Comparison of ENCODE assay signal across 1 cellular context in the genomic region with DNA sequence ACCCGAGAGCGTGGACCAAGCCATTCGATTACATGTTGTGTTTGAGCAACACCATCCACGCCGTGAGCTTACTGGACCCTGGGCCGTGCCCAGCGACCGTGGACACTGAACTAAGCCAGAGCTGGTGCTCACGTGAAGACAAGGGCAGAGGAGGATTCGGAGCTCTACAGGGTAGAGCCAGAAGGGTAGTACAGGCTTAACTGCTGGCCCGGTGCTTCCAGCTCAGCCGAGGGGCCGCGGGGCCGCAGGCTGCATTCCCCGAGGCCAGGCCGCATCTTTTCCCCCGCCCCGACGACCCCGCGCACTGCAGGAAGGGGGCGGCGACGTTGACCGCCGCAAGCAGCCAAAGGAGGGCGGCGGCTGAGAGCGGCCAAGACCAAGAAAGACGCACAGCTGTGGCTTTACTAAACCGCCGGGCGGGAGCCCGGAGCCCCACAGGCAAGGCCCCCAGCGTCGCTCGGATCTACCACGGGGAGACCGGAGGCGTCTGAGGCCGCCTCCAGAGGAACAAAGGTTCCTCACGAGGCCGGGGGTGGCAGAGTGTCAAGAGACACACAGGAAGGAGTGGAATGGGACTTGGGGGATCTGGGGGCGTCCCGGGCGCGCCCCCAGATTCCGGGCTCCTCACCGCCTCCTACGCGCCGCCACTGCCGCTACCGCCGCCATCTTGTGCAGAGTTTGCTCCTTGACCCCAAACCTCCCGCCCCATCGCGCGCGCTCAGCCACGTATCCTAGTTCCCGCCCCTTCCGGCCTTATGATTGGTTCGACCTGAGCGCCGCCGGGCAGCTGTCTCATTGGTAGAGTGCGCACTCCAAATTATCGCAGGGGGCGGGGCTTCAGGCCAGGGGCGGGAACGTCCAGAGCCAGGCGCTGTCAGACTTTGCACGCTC.
TF ChIP-seq lines count a peak whose summit lies in the region.

A gene (minus strand): TSS at position 680 of the 891 bp plus-strand sequence. CDS start 14 bp downstream, at position 666.

TF ChIP-seq in GM12878, 131 proteins besides CTCF, POLR2A, EP300 and RAD21 (continued from another document):
- TF ChIP-seq, protein P1, sequence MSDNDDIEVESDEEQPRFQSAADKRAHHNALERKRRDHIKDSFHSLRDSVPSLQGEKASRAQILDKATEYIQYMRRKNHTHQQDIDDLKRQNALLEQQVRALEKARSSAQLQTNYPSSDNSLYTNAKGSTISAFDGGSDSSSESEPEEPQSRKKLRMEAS (IDR thresholded peaks at IDR 0.05; ENCODE audit: low read depth, low read length): peak; percentile 53; the same call in 1 of the 2 replicates
- TF ChIP-seq ETV6 (conservative IDR thresholded peaks at IDR 0.05 in 1 of 2, IDR thresholded peaks at IDR 0.05 in 1 of 2; ENCODE audit: borderline replicate concordance in 1 of 2, low read depth in 1 of 2) (no peak), JUND (IDR thresholded peaks at IDR 0.05; ENCODE audit: low read depth, low read length) (no peak), MYC (IDR thresholded peaks at IDR 0.05; ENCODE audit: insufficient read depth, insufficient read length, insufficient replicate concordance, low read length, severe bottlenecking) (no peak), TCF3 (IDR thresholded peaks at IDR 0.05; ENCODE audit: borderline replicate concordance, insufficient read depth, low read depth, low read length) (no peak), SREBF2 (IDR thresholded peaks at IDR 0.05; ENCODE audit: low read length) (no peak), PML (IDR thresholded peaks at IDR 0.05; ENCODE audit: low read length) (peak; percentile 81; the same call in 1 of the 2 replicates), YBX1 (IDR thresholded peaks at IDR 0.05) (no peak), IKZF1 (conservative IDR thresholded peaks at IDR 0.05) (peak; percentile 70), BMI1 (IDR thresholded peaks at IDR 0.05; ENCODE audit: borderline replicate concordance) (no peak), LARP7 (IDR thresholded peaks at IDR 0.05) (peak; percentile 82), CBFB (IDR thresholded peaks at IDR 0.05; ENCODE audit: low read depth) (peak; percentile 63), EZH2 (IDR thresholded peaks at IDR 0.05; ENCODE audit: borderline replicate concordance, control insufficient read depth, low read depth, low read length) (no peak), POU2F2 (IDR thresholded peaks at IDR 0.05; ENCODE audit: borderline replicate concordance, low read depth, low read length) (peak; percentile 79; the same call in 2 of the 3 replicates), ATF7 (IDR thresholded peaks at IDR 0.05; ENCODE audit: low read depth) (peak; percentile 22; the same call in 1 of the 2 replicates), CREB1 (IDR thresholded peaks at IDR 0.05; ENCODE audit: low read depth) (peak; percentile 94), SIX5 (IDR thresholded peaks at IDR 0.05; ENCODE audit: low read depth, low read length, severe bottlenecking) (no peak), SRF (IDR thresholded peaks at IDR 0.05; ENCODE audit: low read depth in 2 of 2, low read length in 2 of 2) (no peak), YY1 (IDR thresholded peaks at IDR 0.05; ENCODE audit: low read depth, low read length) (peak; percentile 99), FOXK2 (IDR thresholded peaks at IDR 0.05) (no peak), ZNF207 (IDR thresholded peaks at IDR 0.05; ENCODE audit: borderline replicate concordance) (peak; percentile 82), ZNF274 (IDR thresholded peaks at IDR 0.05; ENCODE audit: insufficient read depth, insufficient read length) (no peak), RELA (IDR thresholded peaks at IDR 0.05; ENCODE audit: borderline replicate concordance, partially characterized antibody) (no peak), SMARCA5 (IDR thresholded peaks at IDR 0.05) (no peak), ZBED1 (IDR thresholded peaks at IDR 0.05; ENCODE audit: borderline replicate concordance) (no peak; the same call in 1 of the 2 replicates), NR2C1 (IDR thresholded peaks at IDR 0.05) (peak; percentile 95), KDM1A (IDR thresholded peaks at IDR 0.05; ENCODE audit: borderline replicate concordance) (no peak), TARDBP (IDR thresholded peaks at IDR 0.05; ENCODE audit: borderline replicate concordance) (no peak), MYB (IDR thresholded peaks at IDR 0.05; ENCODE audit: borderline replicate concordance, low read depth, low read length) (no peak), ASH2L (IDR thresholded peaks at IDR 0.05; ENCODE audit: borderline replicate concordance, low read depth) (peak; percentile 79; the same call in 1 of the 2 replicates), RAD51 (IDR thresholded peaks at IDR 0.05) (no peak), TBL1XR1 (IDR thresholded peaks at IDR 0.05; ENCODE audit: low read depth, low read length) (no peak), SMC3 (IDR thresholded peaks at IDR 0.05; ENCODE audit: borderline replicate concordance, low read length) (no peak), BHLHE40 (IDR thresholded peaks at IDR 0.05; ENCODE audit: borderline replicate concordance in 1 of 2, low read depth in 2 of 2, low read length in 1 of 2) (peak; percentile 3 to 7; a peak in 1 of 4 replicates), RUNX3 (IDR thresholded peaks at IDR 0.05; ENCODE audit: low read length) (peak; percentile 64), ZNF622 (IDR thresholded peaks at IDR 0.05) (no peak), CBX5 (IDR thresholded peaks at IDR 0.05; ENCODE audit: low read depth) (no peak), GABPA (IDR thresholded peaks at IDR 0.05; ENCODE audit: low read depth) (peak; percentile 81), CHD4 (IDR thresholded peaks at IDR 0.05) (no peak)
- TF ChIP-seq, protein P2, sequence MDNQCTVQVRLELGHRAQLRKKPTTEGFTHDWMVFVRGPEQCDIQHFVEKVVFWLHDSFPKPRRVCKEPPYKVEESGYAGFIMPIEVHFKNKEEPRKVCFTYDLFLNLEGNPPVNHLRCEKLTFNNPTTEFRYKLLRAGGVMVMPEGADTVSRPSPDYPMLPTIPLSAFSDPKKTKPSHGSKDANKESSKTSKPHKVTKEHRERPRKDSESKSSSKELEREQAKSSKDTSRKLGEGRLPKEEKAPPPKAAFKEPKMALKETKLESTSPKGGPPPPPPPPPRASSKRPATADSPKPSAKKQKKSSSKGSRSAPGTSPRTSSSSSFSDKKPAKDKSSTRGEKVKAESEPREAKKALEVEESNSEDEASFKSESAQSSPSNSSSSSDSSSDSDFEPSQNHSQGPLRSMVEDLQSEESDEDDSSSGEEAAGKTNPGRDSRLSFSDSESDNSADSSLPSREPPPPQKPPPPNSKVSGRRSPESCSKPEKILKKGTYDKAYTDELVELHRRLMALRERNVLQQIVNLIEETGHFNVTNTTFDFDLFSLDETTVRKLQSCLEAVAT (IDR thresholded peaks at IDR 0.05): peak; percentile 58; the same call in 1 of the 2 replicates
- TF ChIP-seq, protein P3, sequence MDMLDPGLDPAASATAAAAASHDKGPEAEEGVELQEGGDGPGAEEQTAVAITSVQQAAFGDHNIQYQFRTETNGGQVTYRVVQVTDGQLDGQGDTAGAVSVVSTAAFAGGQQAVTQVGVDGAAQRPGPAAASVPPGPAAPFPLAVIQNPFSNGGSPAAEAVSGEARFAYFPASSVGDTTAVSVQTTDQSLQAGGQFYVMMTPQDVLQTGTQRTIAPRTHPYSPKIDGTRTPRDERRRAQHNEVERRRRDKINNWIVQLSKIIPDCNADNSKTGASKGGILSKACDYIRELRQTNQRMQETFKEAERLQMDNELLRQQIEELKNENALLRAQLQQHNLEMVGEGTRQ (IDR thresholded peaks at IDR 0.05; ENCODE audit: borderline replicate concordance, low read depth, low read length): no peak
- TF ChIP-seq, protein P4, sequence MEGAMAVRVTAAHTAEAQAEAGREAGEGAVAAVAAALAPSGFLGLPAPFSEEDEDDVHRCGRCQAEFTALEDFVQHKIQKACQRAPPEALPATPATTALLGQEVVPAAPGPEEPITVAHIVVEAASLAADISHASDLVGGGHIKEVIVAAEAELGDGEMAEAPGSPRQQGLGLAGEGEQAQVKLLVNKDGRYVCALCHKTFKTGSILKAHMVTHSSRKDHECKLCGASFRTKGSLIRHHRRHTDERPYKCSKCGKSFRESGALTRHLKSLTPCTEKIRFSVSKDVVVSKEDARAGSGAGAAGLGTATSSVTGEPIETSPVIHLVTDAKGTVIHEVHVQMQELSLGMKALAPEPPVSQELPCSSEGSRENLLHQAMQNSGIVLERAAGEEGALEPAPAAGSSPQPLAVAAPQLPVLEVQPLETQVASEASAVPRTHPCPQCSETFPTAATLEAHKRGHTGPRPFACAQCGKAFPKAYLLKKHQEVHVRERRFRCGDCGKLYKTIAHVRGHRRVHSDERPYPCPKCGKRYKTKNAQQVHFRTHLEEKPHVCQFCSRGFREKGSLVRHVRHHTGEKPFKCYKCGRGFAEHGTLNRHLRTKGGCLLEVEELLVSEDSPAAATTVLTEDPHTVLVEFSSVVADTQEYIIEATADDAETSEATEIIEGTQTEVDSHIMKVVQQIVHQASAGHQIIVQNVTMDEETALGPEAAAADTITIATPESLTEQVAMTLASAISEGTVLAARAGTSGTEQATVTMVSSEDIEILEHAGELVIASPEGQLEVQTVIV (IDR thresholded peaks at IDR 0.05; ENCODE audit: borderline replicate concordance, partially characterized antibody): peak; percentile 41
- TF ChIP-seq, protein P5, sequence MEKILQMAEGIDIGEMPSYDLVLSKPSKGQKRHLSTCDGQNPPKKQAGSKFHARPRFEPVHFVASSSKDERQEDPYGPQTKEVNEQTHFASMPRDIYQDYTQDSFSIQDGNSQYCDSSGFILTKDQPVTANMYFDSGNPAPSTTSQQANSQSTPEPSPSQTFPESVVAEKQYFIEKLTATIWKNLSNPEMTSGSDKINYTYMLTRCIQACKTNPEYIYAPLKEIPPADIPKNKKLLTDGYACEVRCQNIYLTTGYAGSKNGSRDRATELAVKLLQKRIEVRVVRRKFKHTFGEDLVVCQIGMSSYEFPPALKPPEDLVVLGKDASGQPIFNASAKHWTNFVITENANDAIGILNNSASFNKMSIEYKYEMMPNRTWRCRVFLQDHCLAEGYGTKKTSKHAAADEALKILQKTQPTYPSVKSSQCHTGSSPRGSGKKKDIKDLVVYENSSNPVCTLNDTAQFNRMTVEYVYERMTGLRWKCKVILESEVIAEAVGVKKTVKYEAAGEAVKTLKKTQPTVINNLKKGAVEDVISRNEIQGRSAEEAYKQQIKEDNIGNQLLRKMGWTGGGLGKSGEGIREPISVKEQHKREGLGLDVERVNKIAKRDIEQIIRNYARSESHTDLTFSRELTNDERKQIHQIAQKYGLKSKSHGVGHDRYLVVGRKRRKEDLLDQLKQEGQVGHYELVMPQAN (conservative IDR thresholded peaks at IDR 0.05): peak; percentile 73
- TF ChIP-seq, protein P6, sequence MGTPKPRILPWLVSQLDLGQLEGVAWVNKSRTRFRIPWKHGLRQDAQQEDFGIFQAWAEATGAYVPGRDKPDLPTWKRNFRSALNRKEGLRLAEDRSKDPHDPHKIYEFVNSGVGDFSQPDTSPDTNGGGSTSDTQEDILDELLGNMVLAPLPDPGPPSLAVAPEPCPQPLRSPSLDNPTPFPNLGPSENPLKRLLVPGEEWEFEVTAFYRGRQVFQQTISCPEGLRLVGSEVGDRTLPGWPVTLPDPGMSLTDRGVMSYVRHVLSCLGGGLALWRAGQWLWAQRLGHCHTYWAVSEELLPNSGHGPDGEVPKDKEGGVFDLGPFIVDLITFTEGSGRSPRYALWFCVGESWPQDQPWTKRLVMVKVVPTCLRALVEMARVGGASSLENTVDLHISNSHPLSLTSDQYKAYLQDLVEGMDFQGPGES (IDR thresholded peaks at IDR 0.05): no peak; the same call in 1 of the 2 replicates
- TF ChIP-seq, protein P7, sequence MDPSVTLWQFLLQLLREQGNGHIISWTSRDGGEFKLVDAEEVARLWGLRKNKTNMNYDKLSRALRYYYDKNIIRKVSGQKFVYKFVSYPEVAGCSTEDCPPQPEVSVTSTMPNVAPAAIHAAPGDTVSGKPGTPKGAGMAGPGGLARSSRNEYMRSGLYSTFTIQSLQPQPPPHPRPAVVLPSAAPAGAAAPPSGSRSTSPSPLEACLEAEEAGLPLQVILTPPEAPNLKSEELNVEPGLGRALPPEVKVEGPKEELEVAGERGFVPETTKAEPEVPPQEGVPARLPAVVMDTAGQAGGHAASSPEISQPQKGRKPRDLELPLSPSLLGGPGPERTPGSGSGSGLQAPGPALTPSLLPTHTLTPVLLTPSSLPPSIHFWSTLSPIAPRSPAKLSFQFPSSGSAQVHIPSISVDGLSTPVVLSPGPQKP (IDR thresholded peaks at IDR 0.05; ENCODE audit: low read depth, low read length): 0 out of 2 replicates have a peak, but pooled peaks have one; percentile 43
- TF ChIP-seq, protein P8, sequence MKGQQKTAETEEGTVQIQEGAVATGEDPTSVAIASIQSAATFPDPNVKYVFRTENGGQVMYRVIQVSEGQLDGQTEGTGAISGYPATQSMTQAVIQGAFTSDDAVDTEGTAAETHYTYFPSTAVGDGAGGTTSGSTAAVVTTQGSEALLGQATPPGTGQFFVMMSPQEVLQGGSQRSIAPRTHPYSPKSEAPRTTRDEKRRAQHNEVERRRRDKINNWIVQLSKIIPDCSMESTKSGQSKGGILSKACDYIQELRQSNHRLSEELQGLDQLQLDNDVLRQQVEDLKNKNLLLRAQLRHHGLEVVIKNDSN (IDR thresholded peaks at IDR 0.05; ENCODE audit: borderline replicate concordance, extremely low read length, insufficient read depth, low read depth, low read length): no peak
- TF ChIP-seq, protein P9, sequence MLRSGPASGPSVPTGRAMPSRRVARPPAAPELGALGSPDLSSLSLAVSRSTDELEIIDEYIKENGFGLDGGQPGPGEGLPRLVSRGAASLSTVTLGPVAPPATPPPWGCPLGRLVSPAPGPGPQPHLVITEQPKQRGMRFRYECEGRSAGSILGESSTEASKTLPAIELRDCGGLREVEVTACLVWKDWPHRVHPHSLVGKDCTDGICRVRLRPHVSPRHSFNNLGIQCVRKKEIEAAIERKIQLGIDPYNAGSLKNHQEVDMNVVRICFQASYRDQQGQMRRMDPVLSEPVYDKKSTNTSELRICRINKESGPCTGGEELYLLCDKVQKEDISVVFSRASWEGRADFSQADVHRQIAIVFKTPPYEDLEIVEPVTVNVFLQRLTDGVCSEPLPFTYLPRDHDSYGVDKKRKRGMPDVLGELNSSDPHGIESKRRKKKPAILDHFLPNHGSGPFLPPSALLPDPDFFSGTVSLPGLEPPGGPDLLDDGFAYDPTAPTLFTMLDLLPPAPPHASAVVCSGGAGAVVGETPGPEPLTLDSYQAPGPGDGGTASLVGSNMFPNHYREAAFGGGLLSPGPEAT (IDR thresholded peaks at IDR 0.05; ENCODE audit: low read depth): peak; percentile 84
- TF ChIP-seq, protein P10, sequence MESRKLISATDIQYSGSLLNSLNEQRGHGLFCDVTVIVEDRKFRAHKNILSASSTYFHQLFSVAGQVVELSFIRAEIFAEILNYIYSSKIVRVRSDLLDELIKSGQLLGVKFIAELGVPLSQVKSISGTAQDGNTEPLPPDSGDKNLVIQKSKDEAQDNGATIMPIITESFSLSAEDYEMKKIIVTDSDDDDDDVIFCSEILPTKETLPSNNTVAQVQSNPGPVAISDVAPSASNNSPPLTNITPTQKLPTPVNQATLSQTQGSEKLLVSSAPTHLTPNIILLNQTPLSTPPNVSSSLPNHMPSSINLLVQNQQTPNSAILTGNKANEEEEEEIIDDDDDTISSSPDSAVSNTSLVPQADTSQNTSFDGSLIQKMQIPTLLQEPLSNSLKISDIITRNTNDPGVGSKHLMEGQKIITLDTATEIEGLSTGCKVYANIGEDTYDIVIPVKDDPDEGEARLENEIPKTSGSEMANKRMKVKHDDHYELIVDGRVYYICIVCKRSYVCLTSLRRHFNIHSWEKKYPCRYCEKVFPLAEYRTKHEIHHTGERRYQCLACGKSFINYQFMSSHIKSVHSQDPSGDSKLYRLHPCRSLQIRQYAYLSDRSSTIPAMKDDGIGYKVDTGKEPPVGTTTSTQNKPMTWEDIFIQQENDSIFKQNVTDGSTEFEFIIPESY (IDR thresholded peaks at IDR 0.05): no peak
